Comparison of ENCODE assay signal across 22 cellular contexts in the genomic region with DNA sequence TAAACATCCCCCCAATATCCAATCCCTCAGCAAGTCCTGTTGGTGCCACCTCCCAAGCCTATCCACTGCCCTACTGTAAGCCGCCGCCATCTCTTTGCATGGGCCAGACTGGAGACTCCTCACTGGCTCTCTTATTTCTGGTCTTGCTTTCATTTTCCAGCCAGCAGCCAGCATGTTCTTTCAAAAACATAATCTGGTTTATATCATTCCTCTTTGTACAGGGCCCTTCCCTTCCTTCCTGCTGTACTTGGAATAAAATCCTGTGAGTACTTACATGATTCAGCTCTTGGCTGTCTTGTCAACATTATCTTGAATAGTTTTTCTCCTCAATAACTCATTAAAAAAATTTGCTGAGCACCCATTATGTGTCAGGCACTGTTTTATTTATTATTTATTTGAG. TPM values are rescaled to one million over a fixed set of nuclear protein-coding genes. Genes with fewer than 3 reads are reported as not detected.
DNase-seq lines count a peak whose midpoint lies in the region; ATAC-seq and TF ChIP-seq lines count a peak whose summit lies in the region.
"Had no signal": no experiment of that assay in that cellular context is flagged by ENCODE, and none has a peak within 500 bp of the region (broad histone marks: within the 10 kb centered on the region; RNA-seq: fewer than 3 reads in every experiment).

No MANE protein-coding gene starts in this region.

- H3K79me1 ChIP-seq in mesenchymal stem cell (replicated peaks; ENCODE audit: low read length, poor library complexity, severe bottlenecking): no peaks in the 10 kb centered on the region

- H3K4me2 ChIP-seq in mesenchymal stem cell (ENCODE audit: low read length, poor library complexity, severe bottlenecking): no peak overlapping the region
- H3K4me2 ChIP-seq: smooth muscle cell had no signal

- ATAC-seq in HG03139 (IDR thresholded peaks at IDR 0.05; ENCODE audit: unreplicated experiment): no peak
- ATAC-seq in HG03378 (IDR thresholded peaks at IDR 0.05; ENCODE audit: unreplicated experiment): no peak
- ATAC-seq: activated T-cell treated with anti-CD3 and anti-CD28 coated beads, Interleukin-2, amount 50 U/mL, for 4 hours; GM12878; stimulated activated effector memory CD8-positive, alpha-beta T cell treated with anti-CD3 and anti-CD28 coated beads, Interleukin-12 subunit alpha, Interleukin-12 subunit beta, amount 100 ng/mL, for 72 hours had no signal

- H3K4me3 ChIP-seq in adipocyte (ENCODE audit: low read length): peak overlapping the region; percentile 43
- no peak overlapping the region for H3K4me3 ChIP-seq in fibroblast of villous mesenchyme (ENCODE audit: low read depth, low read length)
- H3K4me3 ChIP-seq in mesenchymal stem cell (ENCODE audit: insufficient read depth in 1 of 2, low read depth in 1 of 2, low read length in 2 of 2): no peak overlapping the region
- H3K4me3 ChIP-seq in tibial nerve: no peak overlapping the region
- H3K4me3 ChIP-seq: GM12878, smooth muscle cell had no signal

- no peak overlapping the region for H2BK5ac ChIP-seq in mesenchymal stem cell (ENCODE audit: low read depth, low read length, poor library complexity, severe bottlenecking)

- no peak overlapping the region for H4K8ac ChIP-seq in mesenchymal stem cell (ENCODE audit: low read length)

- H3K27me3 ChIP-seq in adipocyte (replicated peaks; ENCODE audit: control insufficient read depth, insufficient read depth, low read length) (peaks cover 13% of the 10 kb centered on the region), mesenchymal stem cell (ENCODE audit: control insufficient read depth in 1 of 2, insufficient read depth in 1 of 2, low read length in 2 of 2) (peaks cover 15 to 16% of the 10 kb centered on the region in 2 experiments), tibial nerve (no peaks in the 10 kb centered on the region)

- no peak for TF ChIP-seq CTCF in fibroblast of villous mesenchyme (IDR thresholded peaks at IDR 0.05; ENCODE audit: insufficient read depth, low read depth, low read length)
- no peak for TF ChIP-seq CTCF in tibial nerve (IDR thresholded peaks at IDR 0.05)
- no peak for TF ChIP-seq CTCF in GM20000 (IDR thresholded peaks at IDR 0.05; ENCODE audit: extremely low read depth, missing control alignments)

- H3K36me3 ChIP-seq in adipocyte (ENCODE audit: control insufficient read depth, insufficient read depth, low read length, severe bottlenecking) (no peaks in the 10 kb centered on the region), mesenchymal stem cell (ENCODE audit: control insufficient read depth in 1 of 2, insufficient read depth in 2 of 2, low read depth in 1 of 2, low read length in 2 of 2) (no peaks in the 10 kb centered on the region), tibial nerve (peaks cover 0 to 14% (median 0%) of the 10 kb centered on the region in 3 donors)

- H4K91ac ChIP-seq in mesenchymal stem cell (ENCODE audit: low read length): no peak overlapping the region

- no peak overlapping the region for H2BK15ac ChIP-seq in mesenchymal stem cell (ENCODE audit: low read depth, poor library complexity, severe bottlenecking)

- peak overlapping the region; percentile 47 for H3K9ac ChIP-seq in adipocyte (ENCODE audit: low read length)
- peak overlapping the region; percentile 60 for H3K9ac ChIP-seq in mesenchymal stem cell (ENCODE audit: low read length)

- H2BK12ac ChIP-seq in mesenchymal stem cell (ENCODE audit: low read length in 2 of 2): no peak overlapping the region

- 97% methylated on average over 2 of the region's 2 CpGs for WGBS in mesenchymal stem cell
- WGBS in tibial nerve, 2 donors: 60 to 72% methylated on average over 2 of the region's 2 CpGs

- H3K4me1 ChIP-seq in adipocyte (ENCODE audit: control insufficient read depth, insufficient read depth, low read length) (peaks cover 6% of the 10 kb centered on the region), mesenchymal stem cell (ENCODE audit: control insufficient read depth, insufficient read depth, low read depth, low read length) (no peaks in the 10 kb centered on the region), tibial nerve (no peaks in the 10 kb centered on the region)

- no peak overlapping the region for H3K4ac ChIP-seq in mesenchymal stem cell (ENCODE audit: low read depth in 1 of 2, low read length in 2 of 2)

- no peak overlapping the region for H3K18ac ChIP-seq in mesenchymal stem cell (ENCODE audit: low read depth in 1 of 2, low read length in 2 of 2)

- H3K14ac ChIP-seq in mesenchymal stem cell (ENCODE audit: low read length in 2 of 2): no peak overlapping the region

- DNase-seq in adipocyte (ENCODE audit: low read depth) (peak; percentile 18), fibroblast of villous mesenchyme (ENCODE audit: low read depth) (peak; percentile 51), mesenchymal stem cell (peak; percentile 39), stromal cell of bone marrow (ENCODE audit: low read depth) (peak; percentile 44), tibial nerve (ENCODE audit: low spot score in 2 of 2) (no peak), GM20000 (ENCODE audit: low spot score) (no peak)
- DNase-seq: activated CD4-positive, alpha-beta T cell treated with anti-CD3 and anti-CD28 coated beads, Interleukin-2, amount 50 U/mL, for 48 hours; activated naive CD8-positive, alpha-beta T cell treated with anti-CD3 and anti-CD28 coated beads for 36 hours; activated T-cell treated with anti-CD3 and anti-CD28 coated beads, Interleukin-2, amount 50 U/mL, for 4 hours; Calu3; cerebellar nuclear complex; glutamatergic neuron; H9; Kasumi-1; NCI-H1417; nucleus accumbens had no signal

- H3K27ac ChIP-seq in mesenchymal stem cell (ENCODE audit: low read length, poor library complexity, severe bottlenecking): no peak overlapping the region
- peak overlapping the region in 2 of 4 donors; percentile 18 to 64 for H3K27ac ChIP-seq in tibial nerve
- H3K27ac ChIP-seq: RWPE1 had no signal

- H3K23ac ChIP-seq in mesenchymal stem cell (ENCODE audit: low read length in 2 of 2): no peak overlapping the region

- no peak overlapping the region for H2AK5ac ChIP-seq in mesenchymal stem cell (ENCODE audit: low read length, severe bottlenecking)

- no peak overlapping the region for H2AFZ ChIP-seq in mesenchymal stem cell (ENCODE audit: low read depth, low read length)

- no peak for TF ChIP-seq POLR2A in tibial nerve (IDR thresholded peaks at IDR 0.05)

- TF ChIP-seq EP300 in tibial nerve (IDR thresholded peaks at IDR 0.05): no peak

- no peak overlapping the region for H2BK120ac ChIP-seq in mesenchymal stem cell (ENCODE audit: low read depth, low read length)

- no peaks in the 10 kb centered on the region for H3K9me3 ChIP-seq in adipocyte (ENCODE audit: control insufficient read depth, low read length)
- H3K9me3 ChIP-seq in mesenchymal stem cell (ENCODE audit: control insufficient read depth, low read length): no peaks in the 10 kb centered on the region
- no peaks in the 10 kb centered on the region for H3K9me3 ChIP-seq in tibial nerve

RNA-seq across cellular contexts. Expression of a gene that starts 28.2 kb away (rescaled TPM):
- total RNA-seq in fibroblast of villous mesenchyme (not detected in 2 replicates), tibial nerve (10 to 100 TPM in 3 of 4 donors, 1 to 10 TPM in 1; 3.7 to 19.2 (median 12.4) TPM)
- 0.12 TPM for polyA plus RNA-seq in mesenchymal stem cell (2013, experiment 1 of 2)
- 0.16 TPM for polyA plus RNA-seq in mesenchymal stem cell (2013, experiment 2 of 2)
- total RNA-seq: H9 had no signal

Comparison
In these comparisons a context has a peak if more than half of its experiments do, and no peak if none do; other contexts are left out.
1. DNase-seq: peak in adipocyte (single experiment), fibroblast of villous mesenchyme (single experiment), mesenchymal stem cell (single experiment) and stromal cell of bone marrow (single experiment); none in tibial nerve (0 of 2) and GM20000 (single experiment).